In the genomic region with DNA sequence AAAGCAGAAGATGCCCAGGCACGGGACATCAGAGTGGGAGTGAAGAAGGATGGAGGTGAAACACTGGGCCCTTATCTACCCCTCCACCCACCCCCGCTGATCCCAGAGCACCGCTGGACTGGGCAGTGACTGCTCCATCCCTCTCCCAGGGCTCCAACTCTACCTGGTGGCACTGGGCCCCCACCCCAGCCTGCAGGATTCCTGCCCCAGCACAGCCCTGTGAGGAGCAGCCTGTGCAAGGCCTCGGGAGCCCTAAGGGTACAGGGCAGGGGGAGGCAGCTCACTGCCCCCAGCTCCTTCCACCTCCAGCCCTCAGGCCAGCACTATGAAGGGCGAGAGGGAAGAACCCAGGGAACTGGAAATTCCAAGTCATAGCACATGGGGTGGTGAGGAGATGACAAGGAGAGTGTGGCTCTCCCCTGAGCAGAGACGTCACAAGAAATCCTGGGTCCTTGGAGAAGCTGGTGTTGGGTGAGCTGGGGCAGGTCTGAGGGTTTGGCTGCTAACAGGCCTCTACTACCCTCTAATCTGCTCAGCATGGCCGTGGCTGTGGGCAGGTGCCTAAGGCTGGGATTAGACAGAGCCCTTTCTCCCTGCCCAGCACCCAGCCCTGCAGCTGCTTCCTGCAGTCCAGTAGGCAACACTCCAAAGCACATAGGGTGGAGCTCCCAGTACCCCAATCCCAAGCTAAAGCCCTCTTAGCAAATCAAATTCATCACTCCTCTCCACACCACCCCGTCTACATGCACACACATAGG, we compare ENCODE assay signal across 27 cellular contexts. TPM values are rescaled to one million over a fixed set of nuclear protein-coding genes. Genes with fewer than 3 reads are reported as not detected.
DNase-seq lines count a peak whose midpoint lies in the region; ATAC-seq and TF ChIP-seq lines count a peak whose summit lies in the region.
"Had no signal": no experiment of that assay in that cellular context is flagged by ENCODE, and none has a peak within 500 bp of the region (broad histone marks: within the 10 kb centered on the region; RNA-seq: fewer than 3 reads in every experiment).

No MANE protein-coding gene starts in this region.

- no peak overlapping the region for H3K4me3 Mint-ChIP-seq in WTC11
- H3K4me3 Mint-ChIP-seq: activated B cell treated with CpG ODN at 0.5 μM for 24 hours; activated naive CD8-positive, alpha-beta T cell treated with anti-CD3 and anti-CD28 coated beads, Interleukin-2, amount 50 U/mL, for 24 hours; memory B cell; naive thymus-derived CD8-positive, alpha-beta T cell; stimulated activated naive B cell treated with anti-CD40 and anti-IgM and Interleukin-4, amounts not matched to agents 10 μg/mL and 1 μg/mL and 100 μg/mL, for 72 hours had no signal

- DNase-seq in NCI-H82 (lab: John Stamatoyannopoulos, UW), result peak; percentile 45
- DNase-seq in NCI-H82 treated with DMSO at 0.1 percent for 48 hours (lab: John Stamatoyannopoulos, UW; ENCODE audit: unreplicated experiment), result no peak
- peak; percentile 68 for DNase-seq in WERI-Rb-1
- DNase-seq in stimulated activated CD4-positive, alpha-beta T cell treated with anti-CD3 and anti-CD28 coated beads, Interleukin-4, amount 100 ng/mL, for 4 hours, result no peak
- DNase-seq in WTC11 (ENCODE audit: low spot score), result no peak
- DNase-seq: activated B cell treated with CpG ODN at 0.5 μM for 24 hours; activated CD4-positive, alpha-beta T cell treated with anti-CD3 and anti-CD28 coated beads, Interleukin-2, amount 50 U/mL, for 48 hours; activated CD8-positive, alpha-beta memory T cell treated with anti-CD3 and anti-CD28 coated beads, Interleukin-2, amount 50 U/mL, for 48 hours; activated naive CD8-positive, alpha-beta T cell treated with anti-CD3 and anti-CD28 coated beads, Interleukin-2, amount 50 U/mL, for 24 hours; cortex of kidney; DND-41; KG1; MV-4-11; naive thymus-derived CD8-positive, alpha-beta T cell; NCI-H524; stimulated activated CD4-positive, alpha-beta T cell treated with anti-CD3 and anti-CD28 coated beads, Interleukin-2, amount 100 ng/mL, for 24 hours; stimulated activated naive B cell treated with anti-CD40 and anti-IgM and Interleukin-4, amounts not matched to agents 10 μg/mL and 1 μg/mL and 100 μg/mL, for 72 hours; T-helper 9 cell; transverse colon had no signal

- no peaks in the 10 kb centered on the region for H3K9me3 ChIP-seq in WERI-Rb-1 (ENCODE audit: severe bottlenecking)
- no peaks in the 10 kb centered on the region for H3K9me3 ChIP-seq in gastroesophageal sphincter
- H3K9me3 ChIP-seq in skeletal muscle satellite cell (replicated peaks; ENCODE audit: low read length), result no peaks in the 10 kb centered on the region
- H3K9me3 ChIP-seq: transverse colon had no signal

- WGBS in gastroesophageal sphincter (ENCODE audit: low coverage in 1 of 2), 2 donors, result 64 to 65% methylated on average over 2 to 4 of the region's 8 CpGs

- H3K27ac Mint-ChIP-seq in WTC11, result no peak overlapping the region
- H3K27ac Mint-ChIP-seq: activated B cell treated with CpG ODN at 0.5 μM for 24 hours; activated naive CD8-positive, alpha-beta T cell treated with anti-CD3 and anti-CD28 coated beads, Interleukin-2, amount 50 U/mL, for 24 hours; memory B cell; naive thymus-derived CD8-positive, alpha-beta T cell; stimulated activated naive B cell treated with anti-CD40 and anti-IgM and Interleukin-4, amounts not matched to agents 10 μg/mL and 1 μg/mL and 100 μg/mL, for 72 hours had no signal

- H3K9me3 Mint-ChIP-seq in WTC11, result no peaks in the 10 kb centered on the region
- H3K9me3 Mint-ChIP-seq: activated B cell treated with CpG ODN at 0.5 μM for 24 hours; activated naive CD8-positive, alpha-beta T cell treated with anti-CD3 and anti-CD28 coated beads, Interleukin-2, amount 50 U/mL, for 24 hours; naive thymus-derived CD8-positive, alpha-beta T cell had no signal

- peaks cover 26% of the 10 kb centered on the region for H3K4me1 Mint-ChIP-seq in WTC11

- peaks cover 0 to 65% (median 27%) of the 10 kb centered on the region in 3 donors for H3K4me1 ChIP-seq in gastroesophageal sphincter
- peaks cover 32% of the 10 kb centered on the region for H3K4me1 ChIP-seq in skeletal muscle satellite cell (ENCODE audit: control insufficient read depth, insufficient read depth, low read length)

- CTCF ChIA-PET in WTC11 (lab: Charles Lee), result interaction anchor here (0.6 kb wide), 1 partner anchor 14 kb away, joined by 3 read pairs; no protein-coding TSS in a partner anchor

- ATAC-seq in gastroesophageal sphincter (no peak), GM18517 (IDR thresholded peaks at IDR 0.05; ENCODE audit: unreplicated experiment) (no peak), WTC11 (no peak)
- ATAC-seq: activated naive CD8-positive, alpha-beta T cell treated with anti-CD3 and anti-CD28 coated beads, Interleukin-2, amount 50 U/mL, for 24 hours; naive thymus-derived CD8-positive, alpha-beta T cell; stimulated activated naive B cell treated with anti-CD40 and anti-IgM and Interleukin-4, amounts not matched to agents 10 μg/mL and 1 μg/mL and 100 μg/mL, for 72 hours had no signal

- H3K4me3 ChIP-seq in WERI-Rb-1 (ENCODE audit: low read depth, low read length) (no peak overlapping the region), gastroesophageal sphincter (peak overlapping the region in 1 of 2 donors; percentile 99), skeletal muscle satellite cell (ENCODE audit: low read length) (no peak overlapping the region)

- no peaks in the 10 kb centered on the region; the same call in 1 of the 2 replicates for H3K36me3 Mint-ChIP-seq in WTC11
- H3K36me3 Mint-ChIP-seq: memory B cell; naive thymus-derived CD8-positive, alpha-beta T cell; stimulated activated naive B cell treated with anti-CD40 and anti-IgM and Interleukin-4, amounts not matched to agents 10 μg/mL and 1 μg/mL and 100 μg/mL, for 72 hours had no signal

- H3K27ac ChIP-seq in WERI-Rb-1 (peak overlapping the region; percentile 16), gastroesophageal sphincter (peak overlapping the region in 3 of 4 donors; percentile 95 to 99 (median 99))
- H3K27ac ChIP-seq: 22Rv1 had no signal

- POLR2A ChIA-PET in WTC11 (lab: Charles Lee), result no interaction called here

- H3K27me3 Mint-ChIP-seq in WTC11 (ENCODE audit: low read depth), result peaks cover 14% of the 10 kb centered on the region

- peak overlapping the region; percentile 93 for H3K4me2 ChIP-seq in skeletal muscle satellite cell (ENCODE audit: low read length)

- H3K27me3 ChIP-seq in WERI-Rb-1 (ENCODE audit: insufficient read depth, low read depth, severe bottlenecking) (no peaks in the 10 kb centered on the region), gastroesophageal sphincter (no peaks in the 10 kb centered on the region), skeletal muscle satellite cell (ENCODE audit: control insufficient read depth, insufficient read depth, low read length) (no peaks in the 10 kb centered on the region)
- H3K27me3 ChIP-seq: transverse colon had no signal

- TF ChIP-seq POLR2A in gastroesophageal sphincter (IDR thresholded peaks at IDR 0.05), result no peak

- TF ChIP-seq CTCF in WERI-Rb-1 (IDR thresholded peaks at IDR 0.05; ENCODE audit: low read depth, low read length), result no peak
- TF ChIP-seq CTCF in gastroesophageal sphincter (IDR thresholded peaks at IDR 0.05), result no peak
- no peak for TF ChIP-seq CTCF in WTC11 (IDR thresholded peaks at IDR 0.05)

- no peak for TF ChIP-seq EP300 in gastroesophageal sphincter (IDR thresholded peaks at IDR 0.05)

- H3K9ac ChIP-seq in skeletal muscle satellite cell (ENCODE audit: low read depth, low read length), result no peak overlapping the region

- H3K36me3 ChIP-seq in WERI-Rb-1 (peaks cover 25% of the 10 kb centered on the region), gastroesophageal sphincter (peaks cover 0 to 39% of the 10 kb centered on the region in 2 donors), skeletal muscle satellite cell (ENCODE audit: insufficient read depth, low read length) (peaks cover 20% of the 10 kb centered on the region)

TF ChIP-seq in WTC11, 78 proteins besides CTCF, POLR2A, EP300 and RAD21:
- TF ChIP-seq SP1 (CRISPR knock-in tag; conservative IDR thresholded peaks at IDR 0.05) (no peak), FOXJ3 (CRISPR knock-in tag; IDR thresholded peaks at IDR 0.05; ENCODE audit: borderline replicate concordance) (no peak), ZNF232 (CRISPR knock-in tag; IDR thresholded peaks at IDR 0.05) (no peak), SMAD4 (CRISPR knock-in tag; IDR thresholded peaks at IDR 0.05) (no peak), ELF4 (CRISPR knock-in tag; IDR thresholded peaks at IDR 0.05; ENCODE audit: low read depth) (no peak), PRRX2 (CRISPR knock-in tag; IDR thresholded peaks at IDR 0.05) (no peak), ZNF317 (CRISPR knock-in tag; IDR thresholded peaks at IDR 0.05; ENCODE audit: borderline replicate concordance, low read depth) (no peak), GABPB1 (CRISPR knock-in tag; IDR thresholded peaks at IDR 0.05) (no peak), ZNF416 (CRISPR knock-in tag; IDR thresholded peaks at IDR 0.05) (no peak), MYBL2 (CRISPR knock-in tag; IDR thresholded peaks at IDR 0.05) (no peak), IRF2 (CRISPR knock-in tag; IDR thresholded peaks at IDR 0.05; ENCODE audit: borderline replicate concordance, low read depth) (no peak)
- TF ChIP-seq, protein P1, sequence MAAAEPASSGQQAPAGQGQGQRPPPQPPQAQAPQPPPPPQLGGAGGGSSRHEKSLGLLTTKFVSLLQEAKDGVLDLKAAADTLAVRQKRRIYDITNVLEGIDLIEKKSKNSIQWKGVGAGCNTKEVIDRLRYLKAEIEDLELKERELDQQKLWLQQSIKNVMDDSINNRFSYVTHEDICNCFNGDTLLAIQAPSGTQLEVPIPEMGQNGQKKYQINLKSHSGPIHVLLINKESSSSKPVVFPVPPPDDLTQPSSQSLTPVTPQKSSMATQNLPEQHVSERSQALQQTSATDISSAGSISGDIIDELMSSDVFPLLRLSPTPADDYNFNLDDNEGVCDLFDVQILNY (CRISPR knock-in tag; IDR thresholded peaks at IDR 0.05), result no peak

RNA-seq across cellular contexts. Expression of a gene that starts 3.5 kb away (rescaled TPM):
- total RNA-seq in gastroesophageal sphincter (1,000 to 10,000 TPM in 3 of 4 donors, 100 to 1,000 TPM in 1; 951 to 1,877 (median 1,344) TPM), WTC11 (2021) (52.1 to 68.5 TPM (median 60.8 TPM) in 3 replicates)
- 210 and 293 TPM in 2 replicates for total RNA-seq in skeletal muscle satellite cell (2012; rRNA removed)
- total RNA-seq: activated B cell treated with CpG ODN at 0.5 μM for 24 hours had no signal

RNA-seq across cellular contexts. Expression of a gene that starts 28.5 kb away (rescaled TPM):
- total RNA-seq in gastroesophageal sphincter (not detected), WTC11 (2021) (not detected in 3 replicates)
- total RNA-seq in skeletal muscle satellite cell (2012; rRNA removed), result not detected in 2 replicates
- total RNA-seq: activated B cell treated with CpG ODN at 0.5 μM for 24 hours; endothelial cell of umbilical vein; fibroblast of villous mesenchyme; HT1080; naive thymus-derived CD8-positive, alpha-beta T cell; transverse colon had no signal

RNA-seq across cellular contexts. Expression of a gene that starts 54.6 kb away (rescaled TPM):
- total RNA-seq in gastroesophageal sphincter (not detected), WTC11 (2021) (not detected in 3 replicates)
- not detected in 2 replicates for total RNA-seq in skeletal muscle satellite cell (2012; rRNA removed)
- total RNA-seq: activated B cell treated with CpG ODN at 0.5 μM for 24 hours; endothelial cell of umbilical vein; fibroblast of villous mesenchyme; HT1080; naive thymus-derived CD8-positive, alpha-beta T cell; transverse colon had no signal

Comparison
In these comparisons a context has a peak if more than half of its experiments do, and no peak if none do; other contexts are left out.
1. DNase-seq: peak in NCI-H82 (single experiment) and WERI-Rb-1 (single experiment); none in NCI-H82 treated with DMSO at 0.1 percent for 48 hours (single experiment), stimulated activated CD4-positive, alpha-beta T cell treated with anti-CD3 and anti-CD28 coated beads, Interleukin-4, amount 100 ng/mL, for 4 hours (0 of 2) and WTC11 (single experiment).
2. RNA of a gene that starts 3.5 kb away (total RNA-seq): 951 to 1,877 TPM in gastroesophageal sphincter; 52.1 to 68.5 TPM in WTC11; every median in the first group is over 10 times any median in the second.